Comparison of ENCODE assay signal across 8 cellular contexts in the genomic region with DNA sequence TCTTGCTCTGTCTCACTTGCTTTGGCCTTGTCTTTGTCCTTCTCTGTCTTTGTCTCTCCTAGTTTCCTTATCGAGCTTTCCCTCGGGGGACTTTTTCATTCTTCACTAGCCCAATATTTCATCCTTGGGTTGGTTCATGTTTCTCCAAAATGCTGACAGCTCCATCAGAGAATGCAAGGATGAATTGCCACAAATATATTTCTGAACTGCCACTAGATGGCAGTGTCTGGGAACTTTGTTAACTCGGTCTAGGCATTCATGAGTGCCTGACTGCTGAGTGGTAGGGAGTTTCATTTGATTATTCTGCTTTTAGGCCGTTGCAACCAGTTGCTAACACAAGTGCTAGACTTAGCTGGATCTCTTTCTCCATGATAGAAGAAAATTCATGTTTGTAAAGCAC.
DNase-seq lines count a peak whose midpoint lies in the region; ATAC-seq and TF ChIP-seq lines count a peak whose summit lies in the region.

No MANE protein-coding gene starts in this region.

- WGBS in heart left ventricle, 4 donors, result 2 to 9% (median 6%) methylated on average over 4 of the region's 4 CpGs

- H3K4me3 Mint-ChIP-seq in activated T-helper 2 cell treated with anti-CD3 and anti-CD28 coated beads, Interferon-gamma antibody, Interleukin-2, Interleukin-4, amounts not matched to agents 10 μg/mL and 5 μg/mL and 100 μg/mL, durations not matched to agents 14 hours and 24 hours and 36 hours (ENCODE audit: low read depth), result no peak overlapping the region

- H3K4me1 Mint-ChIP-seq in activated T-helper 2 cell treated with anti-CD3 and anti-CD28 coated beads, Interferon-gamma antibody, Interleukin-2, Interleukin-4, amounts not matched to agents 10 μg/mL and 5 μg/mL and 100 μg/mL, durations not matched to agents 14 hours and 24 hours and 36 hours (ENCODE audit: low read depth), result no peaks in the 10 kb centered on the region

- TF ChIP-seq POLR2A in heart left ventricle (IDR thresholded peaks at IDR 0.05), result no peak

- H3K27ac Mint-ChIP-seq in activated T-helper 2 cell treated with anti-CD3 and anti-CD28 coated beads, Interferon-gamma antibody, Interleukin-2, Interleukin-4, amounts not matched to agents 10 μg/mL and 5 μg/mL and 100 μg/mL, durations not matched to agents 14 hours and 24 hours and 36 hours, result no peak overlapping the region

- peaks cover 0 to 10% (median 0%) of the 10 kb centered on the region in 12 donors for H3K9me3 ChIP-seq in heart left ventricle

- H3K27me3 Mint-ChIP-seq in activated T-helper 2 cell treated with anti-CD3 and anti-CD28 coated beads, Interferon-gamma antibody, Interleukin-2, Interleukin-4, amounts not matched to agents 10 μg/mL and 5 μg/mL and 100 μg/mL, durations not matched to agents 14 hours and 24 hours and 36 hours (ENCODE audit: low read depth), result peaks cover 4% of the 10 kb centered on the region

- peaks cover 0 to 4% (median 0%) of the 10 kb centered on the region in 12 donors for H3K4me1 ChIP-seq in heart left ventricle

- no peak overlapping the region for H3K27ac ChIP-seq in heart left ventricle

- no peaks in the 10 kb centered on the region for H3K36me3 Mint-ChIP-seq in activated T-helper 2 cell treated with anti-CD3 and anti-CD28 coated beads, Interferon-gamma antibody, Interleukin-2, Interleukin-4, amounts not matched to agents 10 μg/mL and 5 μg/mL and 100 μg/mL, durations not matched to agents 14 hours and 24 hours and 36 hours (ENCODE audit: low read depth)

- peak; percentile 59 for ATAC-seq in HG03442 (IDR thresholded peaks at IDR 0.05; ENCODE audit: unreplicated experiment)
- peak; percentile 51 to 73 (median 70) for ATAC-seq in heart left ventricle

- TF ChIP-seq CTCF in heart left ventricle (IDR thresholded peaks at IDR 0.05), result peak; percentile 38 to 79 (median 61)

- peak; percentile 2 for DNase-seq in stimulated activated CD4-positive, alpha-beta T cell treated with anti-CD3 and anti-CD28 coated beads, Interleukin-1b, Interleukin-23, amount 100 ng/mL, for 48 hours
- DNase-seq in stimulated activated CD4-positive, alpha-beta T cell treated with anti-CD3 and anti-CD28 coated beads, Interleukin-4, amount 100 ng/mL, for 1 hour, result no peak
- peak; percentile 8 for DNase-seq in activated T-helper 2 cell treated with anti-CD3 and anti-CD28 coated beads, Interferon-gamma antibody, Interleukin-2, Interleukin-4, amounts not matched to agents 10 μg/mL and 5 μg/mL and 100 μg/mL, durations not matched to agents 14 hours and 24 hours and 36 hours (ENCODE audit: low spot score)
- peak in 2 of 5 donors; percentile 10 to 16 for DNase-seq in heart left ventricle
- peak; percentile 35 for DNase-seq in retina
- no peak for DNase-seq in DMS114 treated with DMSO at 0.1 percent for 48 hours (lab: John Stamatoyannopoulos, UW; ENCODE audit: unreplicated experiment)
- no peak for DNase-seq in NCI-H146 treated with DMSO at 0.1 percent for 48 hours (lab: John Stamatoyannopoulos, UW; ENCODE audit: unreplicated experiment)

- no peaks in the 10 kb centered on the region for H3K36me3 ChIP-seq in heart left ventricle

- peaks cover 0 to 15% (median 0%) of the 10 kb centered on the region in 9 donors for H3K27me3 ChIP-seq in heart left ventricle

- intact Hi-C loops in activated T-helper 2 cell treated with anti-CD3 and anti-CD28 coated beads, Interferon-gamma antibody, Interleukin-2, Interleukin-4, amounts not matched to agents 10 μg/mL and 5 μg/mL and 100 μg/mL, durations not matched to agents 14 hours and 24 hours and 36 hours (cut with micrococcal nuclease), result loop anchor here (1.0 to 10.0 kb wide), 3 partner anchors 192 to 339 kb away; a partner anchor contains a TSS
- intact Hi-C loops in heart left ventricle (cut with DNase I), result loop anchor here in 9 of 10 donors (2.0 to 10.0 kb wide), 7 partner anchors 192 to 438 kb away; a partner anchor contains a TSS

- peak overlapping the region in 1 of 12 donors; percentile 5 for H3K4me3 ChIP-seq in heart left ventricle

- no peaks in the 10 kb centered on the region for H3K9me3 Mint-ChIP-seq in activated T-helper 2 cell treated with anti-CD3 and anti-CD28 coated beads, Interferon-gamma antibody, Interleukin-2, Interleukin-4, amounts not matched to agents 10 μg/mL and 5 μg/mL and 100 μg/mL, durations not matched to agents 14 hours and 24 hours and 36 hours

Comparison
In these comparisons a context has a peak if more than half of its experiments do, and no peak if none do; other contexts are left out.
1. DNase-seq: peak in stimulated activated CD4-positive, alpha-beta T cell treated with anti-CD3 and anti-CD28 coated beads, Interleukin-1b, Interleukin-23, amount 100 ng/mL, for 48 hours (single experiment), activated T-helper 2 cell treated with anti-CD3 and anti-CD28 coated beads, Interferon-gamma antibody, Interleukin-2, Interleukin-4, amounts not matched to agents 10 μg/mL and 5 μg/mL and 100 μg/mL, durations not matched to agents 14 hours and 24 hours and 36 hours (single experiment) and retina (single experiment); none in stimulated activated CD4-positive, alpha-beta T cell treated with anti-CD3 and anti-CD28 coated beads, Interleukin-4, amount 100 ng/mL, for 1 hour (single experiment), DMS114 treated with DMSO at 0.1 percent for 48 hours (single experiment) and NCI-H146 treated with DMSO at 0.1 percent for 48 hours (single experiment).